In genomic region chr17:49275981-49276380, GRCh38 we compare ENCODE assay signal across 2 cellular contexts. TPM values are rescaled to one million over a fixed set of nuclear protein-coding genes. Genes with fewer than 3 reads are reported as not detected.
"Had no signal": no experiment of that assay in that cellular context is flagged by ENCODE, and none has a peak within 500 bp of the region (broad histone marks: within the 10 kb centered on the region; RNA-seq: fewer than 3 reads in every experiment).

No MANE protein-coding gene starts in this region.

RNA-seq across cellular contexts. Expression of gene PHOSPHO1, which starts 45.4 kb away (rescaled TPM):
- total RNA-seq: HepG2, HT1080 had no signal
- polyA plus RNA-seq: HepG2 had no signal
